In the genomic region with DNA sequence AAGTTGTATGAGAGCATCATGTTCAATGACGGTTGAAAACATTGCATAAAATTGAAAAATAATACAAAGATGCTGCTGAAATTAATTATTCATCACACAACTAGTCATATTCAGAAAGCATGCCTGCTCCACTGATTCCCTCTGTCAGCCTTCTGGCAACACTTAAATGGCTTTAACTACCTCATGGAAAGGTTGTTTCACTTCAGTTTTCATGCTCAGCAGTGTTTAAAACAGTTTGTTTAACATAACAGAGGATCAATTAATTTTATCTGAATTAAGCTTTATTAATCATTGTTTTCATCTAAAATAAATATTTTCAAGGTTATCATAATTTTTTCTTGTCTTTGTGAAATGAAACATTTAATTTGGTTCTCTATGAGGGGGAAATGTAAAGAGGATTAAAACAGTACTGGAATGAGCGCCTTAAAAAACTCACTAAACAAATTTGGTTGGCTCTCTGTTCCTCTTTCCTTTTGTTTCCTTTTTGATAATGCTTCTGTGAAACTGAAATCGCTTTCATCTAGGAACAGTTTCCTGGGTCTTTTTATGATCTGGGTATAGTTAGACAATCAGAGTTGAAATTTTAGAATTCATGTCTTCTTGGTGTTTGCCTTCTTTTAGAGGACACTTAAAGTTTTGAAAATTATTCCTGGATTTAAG, we compare ENCODE assay signal across 13 cellular contexts.
DNase-seq lines count a peak whose midpoint lies in the region; ATAC-seq lines count a peak whose summit lies in the region.
"Had no signal": no experiment of that assay in that cellular context is flagged by ENCODE, and none has a peak within 500 bp of the region (broad histone marks: within the 10 kb centered on the region; RNA-seq: fewer than 3 reads in every experiment).

No MANE protein-coding gene starts in this region.

- no peaks in the 10 kb centered on the region for H3K9me3 ChIP-seq in MG63
- H3K9me3 ChIP-seq: psoas muscle, transverse colon had no signal

- H3K27me3 Mint-ChIP-seq in activated naive CD8-positive, alpha-beta T cell treated with anti-CD3 and anti-CD28 coated beads for 36 hours, result peaks cover 7% of the 10 kb centered on the region

- H3K36me3 ChIP-seq in MG63, result no peaks in the 10 kb centered on the region
- H3K36me3 ChIP-seq: transverse colon had no signal

- no peak overlapping the region for H3K27ac Mint-ChIP-seq in activated naive CD8-positive, alpha-beta T cell treated with anti-CD3 and anti-CD28 coated beads for 36 hours
- H3K27ac Mint-ChIP-seq: T-helper 17 cell had no signal

- H3K27me3 ChIP-seq in MG63, result no peaks in the 10 kb centered on the region
- H3K27me3 ChIP-seq: transverse colon had no signal

- H3K4me1 Mint-ChIP-seq in activated naive CD8-positive, alpha-beta T cell treated with anti-CD3 and anti-CD28 coated beads for 36 hours, result no peaks in the 10 kb centered on the region
- H3K4me1 Mint-ChIP-seq: T-helper 17 cell had no signal

- peak; percentile 72 for ATAC-seq in GM19351 (IDR thresholded peaks at IDR 0.05; ENCODE audit: unreplicated experiment)
- peak; percentile 66 for ATAC-seq in HG02798 (IDR thresholded peaks at IDR 0.05; ENCODE audit: poor library complexity, unreplicated experiment)
- peak; percentile 57 for ATAC-seq in HG03571 (IDR thresholded peaks at IDR 0.05; ENCODE audit: unreplicated experiment)
- ATAC-seq: psoas muscle, T-helper 17 cell had no signal

- no peak overlapping the region for H3K4me3 ChIP-seq in MG63
- H3K4me3 ChIP-seq: psoas muscle, transverse colon had no signal

- H3K4me3 Mint-ChIP-seq in activated naive CD8-positive, alpha-beta T cell treated with anti-CD3 and anti-CD28 coated beads for 36 hours, result no peak overlapping the region
- H3K4me3 Mint-ChIP-seq: T-helper 17 cell had no signal

- H3K9me3 Mint-ChIP-seq in activated naive CD8-positive, alpha-beta T cell treated with anti-CD3 and anti-CD28 coated beads for 36 hours, result no peaks in the 10 kb centered on the region

- no peaks in the 10 kb centered on the region for H3K36me3 Mint-ChIP-seq in activated naive CD8-positive, alpha-beta T cell treated with anti-CD3 and anti-CD28 coated beads for 36 hours

- DNase-seq in CD1c-positive myeloid dendritic cell (ENCODE audit: extremely low spot score), result peak; percentile 23
- DNase-seq in activated naive CD8-positive, alpha-beta T cell treated with anti-CD3 and anti-CD28 coated beads for 36 hours, result no peak
- no peak for DNase-seq in MG63
- no peak for DNase-seq in stimulated activated CD8-positive, alpha-beta memory T cell treated with anti-CD3 and anti-CD28 coated beads, Interleukin-4, amount 100 ng/mL, for 48 hours
- no peak for DNase-seq in NCI-H2227 treated with DMSO at 0.1 percent for 48 hours (lab: John Stamatoyannopoulos, UW)
- DNase-seq: amygdala, NCI-H69, psoas muscle, T-helper 17 cell, transverse colon had no signal
